In the genomic region with DNA sequence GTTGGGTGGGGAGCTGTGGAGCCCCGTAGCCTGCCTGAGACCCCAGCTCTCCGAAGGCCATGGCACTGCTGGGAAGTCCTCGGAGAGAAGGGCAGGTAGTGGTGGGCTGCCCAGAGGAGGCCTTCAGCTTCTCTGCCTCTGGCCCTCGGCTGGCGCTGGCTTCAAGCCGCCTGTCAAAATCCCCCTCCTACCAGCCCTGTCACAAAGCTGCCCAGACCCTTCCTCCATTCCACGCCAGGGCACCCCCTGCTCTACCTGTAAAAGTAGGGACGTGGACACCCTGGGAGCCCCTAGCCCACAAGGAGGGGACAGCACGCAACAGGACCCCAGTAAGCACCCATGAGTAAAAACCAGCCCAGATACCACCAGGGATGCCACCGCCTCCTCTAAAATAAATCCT, we compare ENCODE assay signal across 28 cellular contexts.
"Had no signal": no experiment of that assay in that cellular context is flagged by ENCODE, and none has a peak within 500 bp of the region (broad histone marks: within the 10 kb centered on the region; RNA-seq: fewer than 3 reads in every experiment).

No MANE protein-coding gene starts in this region.

- H3K27ac Mint-ChIP-seq: activated CD4-positive, alpha-beta memory T cell treated with anti-CD3 and anti-CD28 coated beads for 36 hours; activated naive CD4-positive, alpha-beta T cell treated with anti-CD3 and anti-CD28 coated beads, Interleukin-2, amount 10 ng/mL, durations not matched to agents 7 days and 5 days; activated naive CD8-positive, alpha-beta T cell; activated naive CD8-positive, alpha-beta T cell treated with anti-CD3 and anti-CD28 coated beads, Interleukin-2, amount 50 U/mL, for 24 hours; activated T-helper 1 cell treated with anti-CD3 and anti-CD28 coated beads, Interleukin-12 subunit alpha, Interleukin-12 subunit beta, Interleukin-2, Interleukin-4 antibody, amounts not matched to agents 30 ng/mL and 10 ng/mL and 1 ng/mL, durations not matched to agents 14 hours and 24 hours and 36 hours had no signal

- H3K4me3 Mint-ChIP-seq: activated CD4-positive, alpha-beta memory T cell treated with anti-CD3 and anti-CD28 coated beads for 36 hours; activated naive CD4-positive, alpha-beta T cell treated with anti-CD3 and anti-CD28 coated beads, Interleukin-2, amount 10 ng/mL, durations not matched to agents 7 days and 5 days; activated naive CD8-positive, alpha-beta T cell; activated naive CD8-positive, alpha-beta T cell treated with anti-CD3 and anti-CD28 coated beads, Interleukin-2, amount 50 U/mL, for 24 hours; activated T-cell treated with anti-CD3 and anti-CD28 coated beads, Interleukin-2, amount 50 U/mL, for 4 hours; activated T-helper 1 cell treated with anti-CD3 and anti-CD28 coated beads, Interleukin-12 subunit alpha, Interleukin-12 subunit beta, Interleukin-2, Interleukin-4 antibody, amounts not matched to agents 30 ng/mL and 10 ng/mL and 1 ng/mL, durations not matched to agents 14 hours and 24 hours and 36 hours; brain; central memory CD8-positive, alpha-beta T cell had no signal

- H3K27me3 Mint-ChIP-seq: activated CD4-positive, alpha-beta memory T cell treated with anti-CD3 and anti-CD28 coated beads for 36 hours; activated naive CD4-positive, alpha-beta T cell treated with anti-CD3 and anti-CD28 coated beads, Interleukin-2, amount 10 ng/mL, durations not matched to agents 7 days and 5 days; activated naive CD8-positive, alpha-beta T cell; activated naive CD8-positive, alpha-beta T cell treated with anti-CD3 and anti-CD28 coated beads, Interleukin-2, amount 50 U/mL, for 24 hours; brain; central memory CD8-positive, alpha-beta T cell had no signal

- H3K4me3 ChIP-seq: MG63 had no signal

- H3K4me1 Mint-ChIP-seq: activated naive CD4-positive, alpha-beta T cell treated with anti-CD3 and anti-CD28 coated beads, Interleukin-2, amount 10 ng/mL, durations not matched to agents 7 days and 5 days had no signal

- ATAC-seq: activated CD4-positive, CD25-positive, alpha-beta regulatory T cell treated with anti-CD3 and anti-CD28 coated beads, Interleukin-2, amount 50 U/mL, for 24 hours; activated naive CD8-positive, alpha-beta T cell treated with anti-CD3 and anti-CD28 coated beads, Interleukin-2, amount 50 U/mL, for 24 hours; activated T-cell treated with anti-CD3 and anti-CD28 coated beads, Interleukin-2, amount 50 U/mL, for 4 hours; Panc1 had no signal

- H3K9me3 Mint-ChIP-seq: activated naive CD4-positive, alpha-beta T cell treated with anti-CD3 and anti-CD28 coated beads, Interleukin-2, amount 10 ng/mL, durations not matched to agents 7 days and 5 days; activated naive CD8-positive, alpha-beta T cell treated with anti-CD3 and anti-CD28 coated beads, Interleukin-2, amount 50 U/mL, for 24 hours; activated T-cell treated with anti-CD3 and anti-CD28 coated beads, Interleukin-2, amount 50 U/mL, for 4 hours; activated T-helper 1 cell treated with anti-CD3 and anti-CD28 coated beads, Interleukin-12 subunit alpha, Interleukin-12 subunit beta, Interleukin-2, Interleukin-4 antibody, amounts not matched to agents 30 ng/mL and 10 ng/mL and 1 ng/mL, durations not matched to agents 14 hours and 24 hours and 36 hours; central memory CD8-positive, alpha-beta T cell had no signal

- DNase-seq: activated CD4-positive, alpha-beta memory T cell treated with anti-CD3 and anti-CD28 coated beads for 36 hours; activated CD4-positive, alpha-beta T cell treated with anti-CD3 and anti-CD28 coated beads for 4 hours; activated CD4-positive, alpha-beta T cell treated with anti-CD3 and anti-CD28 coated beads, Interleukin-2, amount 50 U/mL, for 1 hour; activated CD8-positive, alpha-beta memory T cell treated with anti-CD3 and anti-CD28 coated beads, Interleukin-2, amount 50 U/mL, for 4 hours; activated naive CD4-positive, alpha-beta T cell treated with anti-CD3 and anti-CD28 coated beads, Interleukin-2, amount 10 ng/mL, durations not matched to agents 7 days and 5 days; activated naive CD8-positive, alpha-beta T cell treated with anti-CD3 and anti-CD28 coated beads, Interleukin-2, amount 50 U/mL, for 24 hours; activated T-cell treated with anti-CD3 and anti-CD28 coated beads for 4 hours; activated T-cell treated with anti-CD3 and anti-CD28 coated beads, Interleukin-2, amount 50 U/mL, for 4 hours; anterior cingulate cortex; Kasumi-1; KG1; MG63; NCI-H1048; NCI-H1105 treated with DMSO at 0.1 percent for 48 hours; NCI-H1436; NCI-H1694; NCI-H1930; NCI-H345; NCI-H524 treated with DMSO at 0.1 percent for 48 hours; SIG-M5; T1000; WERI-Rb-1 had no signal

- H3K27ac ChIP-seq: WERI-Rb-1 had no signal

- H3K27me3 ChIP-seq: MG63 had no signal

- H3K9me3 ChIP-seq: MG63 had no signal
